Comparison of ENCODE assay signal across 8 cellular contexts in the genomic region with DNA sequence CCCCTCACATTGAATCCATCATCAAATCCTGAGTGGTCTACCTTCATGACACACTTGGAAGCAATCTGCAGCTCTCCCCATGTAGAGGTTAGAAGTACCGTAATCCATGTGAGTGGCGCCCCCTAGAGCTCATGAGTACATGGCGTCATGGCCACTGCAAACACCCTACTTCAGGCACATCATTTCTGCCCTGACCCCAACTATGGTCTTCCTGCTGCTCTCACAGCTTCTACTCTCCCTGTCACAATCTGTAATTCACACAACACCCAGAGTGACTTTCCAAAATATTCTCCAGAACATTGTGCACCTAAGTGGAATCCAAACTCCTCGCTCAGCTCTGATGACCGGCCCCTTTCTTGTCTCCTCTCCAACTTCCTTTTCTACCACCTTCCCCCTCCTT.
DNase-seq lines count a peak whose midpoint lies in the region; ATAC-seq and TF ChIP-seq lines count a peak whose summit lies in the region.

No MANE protein-coding gene starts in this region.

- peak; percentile 40 to 59 for TF ChIP-seq CTCF in brain (conservative IDR thresholded peaks at IDR 0.05)

- H3K9me3 Mint-ChIP-seq in brain, result no peaks in the 10 kb centered on the region

- H3K4me1 Mint-ChIP-seq in brain, result peaks cover 31% of the 10 kb centered on the region

- no peaks in the 10 kb centered on the region for H3K9me3 ChIP-seq in MG63

- ATAC-seq in GM21576 (IDR thresholded peaks at IDR 0.05; ENCODE audit: unreplicated experiment) (peak; percentile 83), GM18505 (IDR thresholded peaks at IDR 0.05; ENCODE audit: unreplicated experiment) (no peak)

- no peaks in the 10 kb centered on the region for H3K36me3 Mint-ChIP-seq in brain

- peak overlapping the region in 1 of 5 experiments; percentile 1 for H3K27ac Mint-ChIP-seq in brain

- no peaks in the 10 kb centered on the region for H3K36me3 ChIP-seq in MG63

- peak; percentile 75 for DNase-seq in GDM1 (lab: John Stamatoyannopoulos, UW)
- DNase-seq in MG63, result peak; percentile 50
- DNase-seq in UCSD-AML1 (lab: John Stamatoyannopoulos, UW; ENCODE audit: unreplicated experiment), result peak; percentile 69
- peak; percentile 65 for DNase-seq in kidney tubule cell (ENCODE audit: low spot score)
- DNase-seq in stimulated activated CD4-positive, alpha-beta T cell treated with anti-CD3 and anti-CD28 coated beads, Interleukin-4, amount 100 ng/mL, for 4 hours, result peak; percentile 59 to 64

- H3K4me3 ChIP-seq in MG63, result no peak overlapping the region

- H3K27me3 Mint-ChIP-seq in brain, result peaks cover 3% of the 10 kb centered on the region

- H3K4me3 Mint-ChIP-seq in brain, result no peak overlapping the region

- TF ChIP-seq POLR2A in GM18505 (IDR thresholded peaks at IDR 0.05; ENCODE audit: borderline replicate concordance, extremely low read depth, insufficient read depth, insufficient read length), result no peak

- H3K27me3 ChIP-seq in MG63, result no peaks in the 10 kb centered on the region
